ENCODE assay signal across 24 cellular contexts in the genomic region with DNA sequence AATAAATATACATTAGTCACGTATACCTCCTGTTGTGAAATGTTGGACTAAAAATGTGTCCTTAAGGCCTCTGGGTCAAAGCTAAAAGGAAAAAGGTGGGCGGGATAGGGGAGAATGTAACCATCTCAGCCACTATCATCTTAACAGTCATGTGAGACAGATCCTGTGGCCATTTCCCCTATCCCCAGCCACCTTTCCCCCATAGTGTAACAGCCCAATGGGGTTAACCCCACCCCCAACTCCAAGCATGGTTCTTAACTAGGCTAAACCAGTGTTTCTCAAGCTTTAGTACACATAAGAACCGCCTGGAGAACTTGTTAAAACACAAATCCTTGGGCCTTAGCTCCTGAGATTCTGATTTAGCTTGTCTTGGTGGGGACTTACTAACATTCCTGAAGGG.
"Had no signal": no experiment of that assay in that cellular context is flagged by ENCODE, and none has a peak within 500 bp of the region (broad histone marks: within the 10 kb centered on the region; RNA-seq: fewer than 3 reads in every experiment).

No MANE protein-coding gene starts in this region.

- ATAC-seq: natural killer cell; psoas muscle; right cardiac atrium; right lobe of liver; stimulated activated effector memory CD8-positive, alpha-beta T cell treated with anti-CD3 and anti-CD28 coated beads, Interleukin-12 subunit alpha, Interleukin-12 subunit beta, amount 100 ng/mL, for 72 hours; stimulated activated naive B cell treated with anti-CD40 and anti-IgM and Interleukin-4, amounts not matched to agents 10 μg/mL and 1 μg/mL and 100 μg/mL, for 72 hours had no signal

- H3K9me3 ChIP-seq: ovary, psoas muscle, right lobe of liver, sigmoid colon, stomach, thoracic aorta, thyroid gland, tibial nerve, upper lobe of left lung, uterus had no signal

- H3K4me1 ChIP-seq: neural progenitor cell, psoas muscle, right lobe of liver, stomach, thyroid gland, tibial nerve, upper lobe of left lung, uterus had no signal

- H3K27me3 ChIP-seq: neural progenitor cell, ovary, right lobe of liver, sigmoid colon, stomach, thyroid gland, tibial nerve, upper lobe of left lung, uterus had no signal

- H3K4me3 ChIP-seq: neural progenitor cell, ovary, psoas muscle, right lobe of liver, sigmoid colon, stomach, thoracic aorta, thyroid gland, tibial nerve, upper lobe of left lung, uterus had no signal

- DNase-seq: natural killer cell; occipital lobe; ovary; psoas muscle; right lobe of liver; sigmoid colon; small intestine; stimulated activated CD4-positive, alpha-beta T cell treated with anti-CD3 and anti-CD28 coated beads, Interleukin-15, amount 100 ng/mL, for 24 hours; stimulated activated CD4-positive, alpha-beta T cell treated with anti-CD3 and anti-CD28 coated beads, Interleukin-2, amount 100 ng/mL, for 24 hours; stimulated activated CD4-positive, alpha-beta T cell treated with anti-CD3 and anti-CD28 coated beads, Interleukin-2, amount 100 ng/mL, for 48 hours; stimulated activated CD4-positive, alpha-beta T cell treated with anti-CD3 and anti-CD28 coated beads, Interleukin-4, amount 100 ng/mL, for 24 hours; stimulated activated naive B cell treated with anti-CD40 and anti-IgM and Interleukin-4, amounts not matched to agents 10 μg/mL and 1 μg/mL and 100 μg/mL, for 72 hours; stimulated activated naive CD4-positive, alpha-beta T cell treated with Interleukin-2 at 50 U/mL for 16 hours; stomach; thyroid gland; trophoblast cell; uterus had no signal

- H3K27ac ChIP-seq: neural progenitor cell, ovary, parathyroid adenoma, psoas muscle, right lobe of liver, sigmoid colon, stomach, thoracic aorta, thyroid gland, tibial nerve, upper lobe of left lung, uterus had no signal

- H3K36me3 ChIP-seq: neural progenitor cell, ovary, right lobe of liver, sigmoid colon, stomach, thoracic aorta, thyroid gland, tibial nerve, upper lobe of left lung, uterus had no signal
